In genomic region chr13:19781526-19781925, GRCh38 we compare ENCODE assay signal across 1 cellular context.
TF ChIP-seq lines count a peak whose summit lies in the region.

No MANE protein-coding gene starts in this region.

TF ChIP-seq in endothelial cell of umbilical vein, 7 proteins besides CTCF, POLR2A, EP300 and RAD21:
- TF ChIP-seq EZH2 (IDR thresholded peaks at IDR 0.05; ENCODE audit: borderline replicate concordance, low read depth, low read length, severe bottlenecking), result no peak
- TF ChIP-seq GATA2 (IDR thresholded peaks at IDR 0.05; ENCODE audit: insufficient read depth, insufficient read length, low read depth, low read length), result no peak
- TF ChIP-seq POLR2AphosphoS5 (IDR thresholded peaks at IDR 0.05; ENCODE audit: insufficient read depth, low read depth, low read length), result no peak
- TF ChIP-seq MAX (IDR thresholded peaks at IDR 0.05; ENCODE audit: insufficient read depth, insufficient read length), result no peak
- no peak for TF ChIP-seq MYC (IDR thresholded peaks at IDR 0.05; ENCODE audit: low read depth, low read length)
- TF ChIP-seq FOS (IDR thresholded peaks at IDR 0.05; ENCODE audit: borderline replicate concordance, insufficient read depth, low read length), result no peak
- TF ChIP-seq JUN (IDR thresholded peaks at IDR 0.05; ENCODE audit: borderline replicate concordance, insufficient read depth, insufficient read length, low read depth), result no peak
TF ChIP-seq in endothelial cell of umbilical vein: peak in this region for 0.
